Comparison of ENCODE assay signal across 19 cellular contexts in genomic region chr1:34479731-34480130, GRCh38.
DNase-seq lines count a peak whose midpoint lies in the region; ATAC-seq and TF ChIP-seq lines count a peak whose summit lies in the region.
"Had no signal": no experiment of that assay in that cellular context is flagged by ENCODE, and none has a peak within 500 bp of the region (broad histone marks: within the 10 kb centered on the region; RNA-seq: fewer than 3 reads in every experiment).

No MANE protein-coding gene starts in this region.

- peaks cover 19% of the 10 kb centered on the region for H3K4me1 Mint-ChIP-seq in brain
- H3K4me1 Mint-ChIP-seq: activated CD4-positive, alpha-beta T cell treated with anti-CD3 and anti-CD28 coated beads, Interleukin-2, amount 10 ng/mL, durations not matched to agents 24 days and 14 days; activated naive CD4-positive, alpha-beta T cell treated with anti-CD3 and anti-CD28 coated beads, Interleukin-2, amount 50 U/mL, for 24 hours; nephron; T-helper 17 cell had no signal

- peaks cover 3% of the 10 kb centered on the region for H3K27me3 Mint-ChIP-seq in brain
- H3K27me3 Mint-ChIP-seq: activated CD4-positive, alpha-beta T cell treated with anti-CD3 and anti-CD28 coated beads, Interleukin-2, amount 10 ng/mL, durations not matched to agents 24 days and 14 days had no signal

- no peak for ATAC-seq in HG03354 (IDR thresholded peaks at IDR 0.05; ENCODE audit: poor library complexity, severe bottlenecking, unreplicated experiment)
- ATAC-seq: GM12878, T-helper 17 cell had no signal

- H3K36me3 Mint-ChIP-seq in brain = no peaks in the 10 kb centered on the region
- H3K36me3 Mint-ChIP-seq: activated naive CD4-positive, alpha-beta T cell treated with anti-CD3 and anti-CD28 coated beads, Interleukin-2, amount 50 U/mL, for 24 hours had no signal

- H3K4me3 Mint-ChIP-seq in brain = peak overlapping the region in 1 of 5 experiments; percentile 8
- H3K4me3 Mint-ChIP-seq: activated CD4-positive, alpha-beta T cell treated with anti-CD3 and anti-CD28 coated beads, Interleukin-2, amount 10 ng/mL, durations not matched to agents 24 days and 14 days; activated naive CD4-positive, alpha-beta T cell treated with anti-CD3 and anti-CD28 coated beads, Interleukin-2, amount 50 U/mL, for 24 hours; nephron; T-helper 17 cell had no signal

- peaks cover 0 to 3% (median 0%) of the 10 kb centered on the region in 5 experiments for H3K9me3 Mint-ChIP-seq in brain
- H3K9me3 Mint-ChIP-seq: activated CD4-positive, alpha-beta T cell treated with anti-CD3 and anti-CD28 coated beads, Interleukin-2, amount 10 ng/mL, durations not matched to agents 24 days and 14 days; activated naive CD4-positive, alpha-beta T cell treated with anti-CD3 and anti-CD28 coated beads, Interleukin-2, amount 50 U/mL, for 24 hours; nephron had no signal

- H3K27ac Mint-ChIP-seq in brain = peak overlapping the region in 3 of 5 experiments; percentile 68 to 81 (median 72)
- H3K27ac Mint-ChIP-seq: activated CD4-positive, alpha-beta T cell treated with anti-CD3 and anti-CD28 coated beads, Interleukin-2, amount 10 ng/mL, durations not matched to agents 24 days and 14 days; activated naive CD4-positive, alpha-beta T cell treated with anti-CD3 and anti-CD28 coated beads, Interleukin-2, amount 50 U/mL, for 24 hours; nephron; progenitor cell of endocrine pancreas; T-helper 17 cell had no signal

- TF ChIP-seq CTCF in brain (conservative IDR thresholded peaks at IDR 0.05) = no peak

- DNase-seq in NCI-H345 (lab: John Stamatoyannopoulos, UW) (peak; percentile 52), NCI-H345 treated with DMSO at 0.1 percent for 48 hours (lab: John Stamatoyannopoulos, UW; ENCODE audit: unreplicated experiment) (no peak), NCI-H2196 (lab: John Stamatoyannopoulos, UW; ENCODE audit: unreplicated experiment) (peak; percentile 66), retina (peak; percentile 58), NCI-H1694 (lab: John Stamatoyannopoulos, UW) (no peak)
- DNase-seq in activated CD8-positive, alpha-beta memory T cell treated with anti-CD3 and anti-CD28 coated beads, Interleukin-2, amount 50 U/mL, for 4 hours = no peak
- DNase-seq: ACHN; activated CD4-positive, alpha-beta T cell treated with anti-CD3 and anti-CD28 coated beads, Interleukin-2, amount 10 ng/mL, durations not matched to agents 24 days and 14 days; aorta; central memory CD4-positive, alpha-beta T cell; foreskin melanocyte; NCI-H2107; T-helper 17 cell had no signal

Comparison
In these comparisons a context has a peak if more than half of its experiments do, and no peak if none do; other contexts are left out.
1. DNase-seq: peak in NCI-H345 (single experiment), NCI-H2196 (single experiment) and retina (single experiment); none in NCI-H345 treated with DMSO at 0.1 percent for 48 hours (single experiment), activated CD8-positive, alpha-beta memory T cell treated with anti-CD3 and anti-CD28 coated beads, Interleukin-2, amount 50 U/mL, for 4 hours (single experiment) and NCI-H1694 (single experiment).